ENCODE assay signal across 1 cellular context in the genomic region with DNA sequence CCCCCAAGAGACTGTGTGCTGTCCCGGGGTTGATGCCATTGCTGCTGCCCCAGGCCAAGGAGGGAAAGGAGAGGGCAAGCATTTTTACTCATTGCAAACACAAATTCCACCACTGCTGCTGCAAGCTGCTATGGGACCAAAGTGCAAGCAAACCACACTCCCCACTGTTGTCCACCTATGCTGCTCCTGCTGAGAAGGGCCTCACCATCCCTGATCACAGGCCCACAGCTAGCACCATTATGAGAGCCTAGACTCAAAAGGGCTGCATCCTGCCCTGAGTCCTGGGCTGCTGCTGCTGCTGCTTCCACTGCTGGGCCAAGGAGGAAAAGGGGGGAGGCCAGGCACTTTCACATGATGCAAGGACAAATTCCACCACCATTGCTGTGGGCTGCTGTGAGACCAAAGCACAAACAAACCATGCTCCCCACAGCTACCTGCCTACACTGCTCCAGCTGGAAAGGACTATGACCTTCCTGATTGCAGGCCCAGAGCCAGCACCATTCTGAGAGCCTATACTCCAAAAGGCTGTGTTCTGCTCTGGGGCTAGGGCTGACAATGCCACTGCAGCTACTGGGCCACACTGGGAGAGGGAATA.
TF ChIP-seq lines count a peak whose summit lies in the region.

No MANE protein-coding gene starts in this region.

TF ChIP-seq in HepG2, 621 proteins besides CTCF, POLR2A, EP300 and RAD21 (continued from another document and continues in another):
- TF ChIP-seq, protein P1, sequence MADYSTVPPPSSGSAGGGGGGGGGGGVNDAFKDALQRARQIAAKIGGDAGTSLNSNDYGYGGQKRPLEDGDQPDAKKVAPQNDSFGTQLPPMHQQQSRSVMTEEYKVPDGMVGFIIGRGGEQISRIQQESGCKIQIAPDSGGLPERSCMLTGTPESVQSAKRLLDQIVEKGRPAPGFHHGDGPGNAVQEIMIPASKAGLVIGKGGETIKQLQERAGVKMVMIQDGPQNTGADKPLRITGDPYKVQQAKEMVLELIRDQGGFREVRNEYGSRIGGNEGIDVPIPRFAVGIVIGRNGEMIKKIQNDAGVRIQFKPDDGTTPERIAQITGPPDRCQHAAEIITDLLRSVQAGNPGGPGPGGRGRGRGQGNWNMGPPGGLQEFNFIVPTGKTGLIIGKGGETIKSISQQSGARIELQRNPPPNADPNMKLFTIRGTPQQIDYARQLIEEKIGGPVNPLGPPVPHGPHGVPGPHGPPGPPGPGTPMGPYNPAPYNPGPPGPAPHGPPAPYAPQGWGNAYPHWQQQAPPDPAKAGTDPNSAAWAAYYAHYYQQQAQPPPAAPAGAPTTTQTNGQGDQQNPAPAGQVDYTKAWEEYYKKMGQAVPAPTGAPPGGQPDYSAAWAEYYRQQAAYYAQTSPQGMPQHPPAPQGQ (CRISPR knock-in tag; IDR thresholded peaks at IDR 0.05; ENCODE audit: borderline replicate concordance), result no peak
- TF ChIP-seq THYN1 (CRISPR knock-in tag; IDR thresholded peaks at IDR 0.05; ENCODE audit: borderline replicate concordance, low read depth) (no peak), PITX1 (CRISPR knock-in tag; IDR thresholded peaks at IDR 0.05) (peak; percentile 28; the same call in 1 of the 2 replicates), FOXP1 (IDR thresholded peaks at IDR 0.05) (no peak), FOXP1 (CRISPR knock-in tag; IDR thresholded peaks at IDR 0.05) (no peak), REL (CRISPR knock-in tag; conservative IDR thresholded peaks at IDR 0.05) (no peak), ZNF678 (CRISPR knock-in tag; IDR thresholded peaks at IDR 0.05) (no peak), ETV6 (CRISPR knock-in tag; conservative IDR thresholded peaks at IDR 0.05) (no peak), ZNF124 (CRISPR knock-in tag; IDR thresholded peaks at IDR 0.05) (no peak), TCF12 (IDR thresholded peaks at IDR 0.05) (no peak), TCF12 (CRISPR knock-in tag; IDR thresholded peaks at IDR 0.05) (no peak), CEBPG (CRISPR knock-in tag; IDR thresholded peaks at IDR 0.05) (peak; percentile 47; the same call in 1 of the 2 replicates), ZNF530 (CRISPR knock-in tag; IDR thresholded peaks at IDR 0.05; ENCODE audit: low read depth) (no peak), NAIF1 (CRISPR knock-in tag; IDR thresholded peaks at IDR 0.05; ENCODE audit: borderline replicate concordance) (no peak), HNF4G (IDR thresholded peaks at IDR 0.05; ENCODE audit: borderline replicate concordance, low read depth, low read length) (no peak), HNF4G (CRISPR knock-in tag; IDR thresholded peaks at IDR 0.05; ENCODE audit: borderline replicate concordance, low read depth) (no peak), KAT8 (CRISPR knock-in tag; IDR thresholded peaks at IDR 0.05) (0 out of 2 replicates have a peak, but pooled peaks have one; percentile 34), ZNF547 (CRISPR knock-in tag; IDR thresholded peaks at IDR 0.05) (no peak), PAF1 (CRISPR knock-in tag; IDR thresholded peaks at IDR 0.05) (no peak), NFE2L2 (IDR thresholded peaks at IDR 0.05; ENCODE audit: low read length) (no peak), CBX1 (IDR thresholded peaks at IDR 0.05; ENCODE audit: low read depth) (no peak), ZNF230 (CRISPR knock-in tag; IDR thresholded peaks at IDR 0.05) (no peak), ZNF234 (CRISPR knock-in tag; conservative IDR thresholded peaks at IDR 0.05) (no peak), THAP11 (CRISPR knock-in tag; IDR thresholded peaks at IDR 0.05) (no peak), ZNF232 (CRISPR knock-in tag; IDR thresholded peaks at IDR 0.05; ENCODE audit: borderline replicate concordance) (no peak)
- TF ChIP-seq, protein P2, sequence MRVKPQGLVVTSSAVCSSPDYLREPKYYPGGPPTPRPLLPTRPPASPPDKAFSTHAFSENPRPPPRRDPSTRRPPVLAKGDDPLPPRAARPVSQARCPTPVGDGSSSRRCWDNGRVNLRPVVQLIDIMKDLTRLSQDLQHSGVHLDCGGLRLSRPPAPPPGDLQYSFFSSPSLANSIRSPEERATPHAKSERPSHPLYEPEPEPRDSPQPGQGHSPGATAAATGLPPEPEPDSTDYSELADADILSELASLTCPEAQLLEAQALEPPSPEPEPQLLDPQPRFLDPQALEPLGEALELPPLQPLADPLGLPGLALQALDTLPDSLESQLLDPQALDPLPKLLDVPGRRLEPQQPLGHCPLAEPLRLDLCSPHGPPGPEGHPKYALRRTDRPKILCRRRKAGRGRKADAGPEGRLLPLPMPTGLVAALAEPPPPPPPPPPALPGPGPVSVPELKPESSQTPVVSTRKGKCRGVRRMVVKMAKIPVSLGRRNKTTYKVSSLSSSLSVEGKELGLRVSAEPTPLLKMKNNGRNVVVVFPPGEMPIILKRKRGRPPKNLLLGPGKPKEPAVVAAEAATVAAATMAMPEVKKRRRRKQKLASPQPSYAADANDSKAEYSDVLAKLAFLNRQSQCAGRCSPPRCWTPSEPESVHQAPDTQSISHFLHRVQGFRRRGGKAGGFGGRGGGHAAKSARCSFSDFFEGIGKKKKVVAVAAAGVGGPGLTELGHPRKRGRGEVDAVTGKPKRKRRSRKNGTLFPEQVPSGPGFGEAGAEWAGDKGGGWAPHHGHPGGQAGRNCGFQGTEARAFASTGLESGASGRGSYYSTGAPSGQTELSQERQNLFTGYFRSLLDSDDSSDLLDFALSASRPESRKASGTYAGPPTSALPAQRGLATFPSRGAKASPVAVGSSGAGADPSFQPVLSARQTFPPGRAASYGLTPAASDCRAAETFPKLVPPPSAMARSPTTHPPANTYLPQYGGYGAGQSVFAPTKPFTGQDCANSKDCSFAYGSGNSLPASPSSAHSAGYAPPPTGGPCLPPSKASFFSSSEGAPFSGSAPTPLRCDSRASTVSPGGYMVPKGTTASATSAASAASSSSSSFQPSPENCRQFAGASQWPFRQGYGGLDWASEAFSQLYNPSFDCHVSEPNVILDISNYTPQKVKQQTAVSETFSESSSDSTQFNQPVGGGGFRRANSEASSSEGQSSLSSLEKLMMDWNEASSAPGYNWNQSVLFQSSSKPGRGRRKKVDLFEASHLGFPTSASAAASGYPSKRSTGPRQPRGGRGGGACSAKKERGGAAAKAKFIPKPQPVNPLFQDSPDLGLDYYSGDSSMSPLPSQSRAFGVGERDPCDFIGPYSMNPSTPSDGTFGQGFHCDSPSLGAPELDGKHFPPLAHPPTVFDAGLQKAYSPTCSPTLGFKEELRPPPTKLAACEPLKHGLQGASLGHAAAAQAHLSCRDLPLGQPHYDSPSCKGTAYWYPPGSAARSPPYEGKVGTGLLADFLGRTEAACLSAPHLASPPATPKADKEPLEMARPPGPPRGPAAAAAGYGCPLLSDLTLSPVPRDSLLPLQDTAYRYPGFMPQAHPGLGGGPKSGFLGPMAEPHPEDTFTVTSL (CRISPR knock-in tag; IDR thresholded peaks at IDR 0.05; ENCODE audit: borderline replicate concordance), result 0 out of 2 replicates have a peak, but pooled peaks have one; percentile 20
- TF ChIP-seq, protein P3, sequence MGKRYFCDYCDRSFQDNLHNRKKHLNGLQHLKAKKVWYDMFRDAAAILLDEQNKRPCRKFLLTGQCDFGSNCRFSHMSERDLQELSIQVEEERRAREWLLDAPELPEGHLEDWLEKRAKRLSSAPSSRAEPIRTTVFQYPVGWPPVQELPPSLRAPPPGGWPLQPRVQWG (CRISPR knock-in tag; IDR thresholded peaks at IDR 0.05; ENCODE audit: borderline replicate concordance, low read depth), result no peak
- TF ChIP-seq, protein P4, sequence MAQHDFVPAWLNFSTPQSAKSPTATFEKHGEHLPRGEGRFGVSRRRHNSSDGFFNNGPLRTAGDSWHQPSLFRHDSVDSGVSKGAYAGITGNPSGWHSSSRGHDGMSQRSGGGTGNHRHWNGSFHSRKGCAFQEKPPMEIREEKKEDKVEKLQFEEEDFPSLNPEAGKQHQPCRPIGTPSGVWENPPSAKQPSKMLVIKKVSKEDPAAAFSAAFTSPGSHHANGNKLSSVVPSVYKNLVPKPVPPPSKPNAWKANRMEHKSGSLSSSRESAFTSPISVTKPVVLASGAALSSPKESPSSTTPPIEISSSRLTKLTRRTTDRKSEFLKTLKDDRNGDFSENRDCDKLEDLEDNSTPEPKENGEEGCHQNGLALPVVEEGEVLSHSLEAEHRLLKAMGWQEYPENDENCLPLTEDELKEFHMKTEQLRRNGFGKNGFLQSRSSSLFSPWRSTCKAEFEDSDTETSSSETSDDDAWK (CRISPR knock-in tag; IDR thresholded peaks at IDR 0.05), result no peak
- TF ChIP-seq, protein P5, sequence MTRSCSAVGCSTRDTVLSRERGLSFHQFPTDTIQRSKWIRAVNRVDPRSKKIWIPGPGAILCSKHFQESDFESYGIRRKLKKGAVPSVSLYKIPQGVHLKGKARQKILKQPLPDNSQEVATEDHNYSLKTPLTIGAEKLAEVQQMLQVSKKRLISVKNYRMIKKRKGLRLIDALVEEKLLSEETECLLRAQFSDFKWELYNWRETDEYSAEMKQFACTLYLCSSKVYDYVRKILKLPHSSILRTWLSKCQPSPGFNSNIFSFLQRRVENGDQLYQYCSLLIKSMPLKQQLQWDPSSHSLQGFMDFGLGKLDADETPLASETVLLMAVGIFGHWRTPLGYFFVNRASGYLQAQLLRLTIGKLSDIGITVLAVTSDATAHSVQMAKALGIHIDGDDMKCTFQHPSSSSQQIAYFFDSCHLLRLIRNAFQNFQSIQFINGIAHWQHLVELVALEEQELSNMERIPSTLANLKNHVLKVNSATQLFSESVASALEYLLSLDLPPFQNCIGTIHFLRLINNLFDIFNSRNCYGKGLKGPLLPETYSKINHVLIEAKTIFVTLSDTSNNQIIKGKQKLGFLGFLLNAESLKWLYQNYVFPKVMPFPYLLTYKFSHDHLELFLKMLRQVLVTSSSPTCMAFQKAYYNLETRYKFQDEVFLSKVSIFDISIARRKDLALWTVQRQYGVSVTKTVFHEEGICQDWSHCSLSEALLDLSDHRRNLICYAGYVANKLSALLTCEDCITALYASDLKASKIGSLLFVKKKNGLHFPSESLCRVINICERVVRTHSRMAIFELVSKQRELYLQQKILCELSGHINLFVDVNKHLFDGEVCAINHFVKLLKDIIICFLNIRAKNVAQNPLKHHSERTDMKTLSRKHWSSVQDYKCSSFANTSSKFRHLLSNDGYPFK (CRISPR knock-in tag; IDR thresholded peaks at IDR 0.05; ENCODE audit: borderline replicate concordance), result no peak
- TF ChIP-seq, protein P6, sequence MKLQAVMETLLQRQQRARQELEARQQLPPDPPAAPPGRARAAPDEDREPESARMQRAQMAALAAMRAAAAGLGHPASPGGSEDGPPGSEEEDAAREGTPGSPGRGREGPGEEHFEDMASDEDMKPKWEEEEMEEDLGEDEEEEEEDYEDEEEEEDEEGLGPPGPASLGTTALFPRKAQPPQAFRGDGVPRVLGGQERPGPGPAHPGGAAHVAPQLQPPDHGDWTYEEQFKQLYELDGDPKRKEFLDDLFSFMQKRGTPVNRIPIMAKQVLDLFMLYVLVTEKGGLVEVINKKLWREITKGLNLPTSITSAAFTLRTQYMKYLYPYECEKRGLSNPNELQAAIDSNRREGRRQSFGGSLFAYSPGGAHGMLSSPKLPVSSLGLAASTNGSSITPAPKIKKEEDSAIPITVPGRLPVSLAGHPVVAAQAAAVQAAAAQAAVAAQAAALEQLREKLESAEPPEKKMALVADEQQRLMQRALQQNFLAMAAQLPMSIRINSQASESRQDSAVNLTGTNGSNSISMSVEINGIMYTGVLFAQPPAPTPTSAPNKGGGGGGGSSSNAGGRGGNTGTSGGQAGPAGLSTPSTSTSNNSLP (IDR thresholded peaks at IDR 0.05; ENCODE audit: low read depth, low read length), result no peak
- TF ChIP-seq, protein P7, sequence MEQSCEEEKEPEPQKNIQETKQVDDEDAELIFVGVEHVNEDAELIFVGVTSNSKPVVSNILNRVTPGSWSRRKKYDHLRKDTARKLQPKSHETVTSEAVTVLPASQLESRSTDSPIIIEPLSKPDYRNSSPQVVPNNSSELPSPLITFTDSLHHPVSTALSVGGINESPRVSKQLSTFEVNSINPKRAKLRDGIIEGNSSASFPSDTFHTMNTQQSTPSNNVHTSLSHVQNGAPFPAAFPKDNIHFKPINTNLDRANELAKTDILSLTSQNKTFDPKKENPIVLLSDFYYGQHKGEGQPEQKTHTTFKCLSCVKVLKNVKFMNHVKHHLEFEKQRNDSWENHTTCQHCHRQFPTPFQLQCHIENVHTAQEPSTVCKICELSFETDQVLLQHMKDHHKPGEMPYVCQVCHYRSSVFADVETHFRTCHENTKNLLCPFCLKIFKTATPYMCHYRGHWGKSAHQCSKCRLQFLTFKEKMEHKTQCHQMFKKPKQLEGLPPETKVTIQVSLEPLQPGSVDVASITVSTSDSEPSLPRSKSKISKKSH (CRISPR knock-in tag; IDR thresholded peaks at IDR 0.05; ENCODE audit: borderline replicate concordance), result no peak
- TF ChIP-seq, protein P8, sequence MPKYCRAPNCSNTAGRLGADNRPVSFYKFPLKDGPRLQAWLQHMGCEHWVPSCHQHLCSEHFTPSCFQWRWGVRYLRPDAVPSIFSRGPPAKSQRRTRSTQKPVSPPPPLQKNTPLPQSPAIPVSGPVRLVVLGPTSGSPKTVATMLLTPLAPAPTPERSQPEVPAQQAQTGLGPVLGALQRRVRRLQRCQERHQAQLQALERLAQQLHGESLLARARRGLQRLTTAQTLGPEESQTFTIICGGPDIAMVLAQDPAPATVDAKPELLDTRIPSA (CRISPR knock-in tag; IDR thresholded peaks at IDR 0.05; ENCODE audit: borderline replicate concordance), result no peak
- TF ChIP-seq, protein P9, sequence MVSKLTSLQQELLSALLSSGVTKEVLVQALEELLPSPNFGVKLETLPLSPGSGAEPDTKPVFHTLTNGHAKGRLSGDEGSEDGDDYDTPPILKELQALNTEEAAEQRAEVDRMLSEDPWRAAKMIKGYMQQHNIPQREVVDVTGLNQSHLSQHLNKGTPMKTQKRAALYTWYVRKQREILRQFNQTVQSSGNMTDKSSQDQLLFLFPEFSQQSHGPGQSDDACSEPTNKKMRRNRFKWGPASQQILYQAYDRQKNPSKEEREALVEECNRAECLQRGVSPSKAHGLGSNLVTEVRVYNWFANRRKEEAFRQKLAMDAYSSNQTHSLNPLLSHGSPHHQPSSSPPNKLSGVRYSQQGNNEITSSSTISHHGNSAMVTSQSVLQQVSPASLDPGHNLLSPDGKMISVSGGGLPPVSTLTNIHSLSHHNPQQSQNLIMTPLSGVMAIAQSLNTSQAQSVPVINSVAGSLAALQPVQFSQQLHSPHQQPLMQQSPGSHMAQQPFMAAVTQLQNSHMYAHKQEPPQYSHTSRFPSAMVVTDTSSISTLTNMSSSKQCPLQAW (CRISPR knock-in tag; IDR thresholded peaks at IDR 0.05), result no peak
- TF ChIP-seq, protein P10, sequence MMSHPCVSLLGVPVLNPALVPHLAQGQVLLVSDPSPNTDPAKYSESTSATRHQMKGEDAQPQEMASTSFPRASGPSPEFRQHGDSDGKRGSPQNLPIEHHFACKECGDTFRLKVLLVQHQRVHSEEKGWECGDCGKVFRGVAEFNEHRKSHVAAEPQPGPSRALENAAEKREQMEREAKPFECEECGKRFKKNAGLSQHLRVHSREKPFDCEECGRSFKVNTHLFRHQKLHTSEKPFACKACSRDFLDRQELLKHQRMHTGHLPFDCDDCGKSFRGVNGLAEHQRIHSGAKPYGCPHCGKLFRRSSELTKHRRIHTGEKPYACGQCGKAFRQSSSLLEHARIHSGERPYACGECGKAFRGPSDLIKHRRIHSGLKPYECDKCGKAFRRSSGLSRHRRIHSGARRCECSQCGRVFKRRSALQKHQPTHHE (CRISPR knock-in tag; IDR thresholded peaks at IDR 0.05; ENCODE audit: borderline replicate concordance), result no peak
- TF ChIP-seq, protein P11, sequence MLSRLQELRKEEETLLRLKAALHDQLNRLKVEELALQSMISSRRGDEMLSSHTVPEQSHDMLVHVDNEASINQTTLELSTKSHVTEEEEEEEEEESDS (CRISPR knock-in tag; IDR thresholded peaks at IDR 0.05; ENCODE audit: borderline replicate concordance), result no peak
